Comparison of ENCODE assay signal across 1 cellular context in genomic region chr16:81779540-81780320, GRCh38.
A peak's percentile ranks its signal among the peaks of the same experiment; 100 is the strongest.
TF ChIP-seq lines count a peak whose summit lies in the region.

No MANE protein-coding gene starts in this region.

TF ChIP-seq in GM12878, 131 proteins besides CTCF, POLR2A, EP300 and RAD21 (continued from another document):
- TF ChIP-seq ZBTB40 (IDR thresholded peaks at IDR 0.05; ENCODE audit: borderline replicate concordance) (no peak), WRNIP1 (IDR thresholded peaks at IDR 0.05; ENCODE audit: borderline replicate concordance, low read depth, low read length) (no peak), RCOR1 (conservative IDR thresholded peaks at IDR 0.05; ENCODE audit: low read depth, low read length) (no peak), ZNF687 (IDR thresholded peaks at IDR 0.05) (no peak), NBN (IDR thresholded peaks at IDR 0.05) (peak; percentile 40; the same call in 1 of the 2 replicates), LARP7 (IDR thresholded peaks at IDR 0.05) (peak; percentile 13; the same call in 1 of the 2 replicates), IKZF2 (IDR thresholded peaks at IDR 0.05) (peak; percentile 55 to 59; a peak in 2 of 4 replicates), IRF3 (IDR thresholded peaks at IDR 0.05) (no peak), POU2F2 (IDR thresholded peaks at IDR 0.05; ENCODE audit: borderline replicate concordance, low read depth, low read length) (0 out of 3 replicates have a peak, but pooled peaks have one; percentile 9), TBL1XR1 (IDR thresholded peaks at IDR 0.05; ENCODE audit: low read depth, low read length) (no peak), SPI1 (IDR thresholded peaks at IDR 0.05; ENCODE audit: borderline replicate concordance, insufficient read depth, low read depth, low read length) (peak; percentile 37; the same call in 1 of the 2 replicates), ELK1 (IDR thresholded peaks at IDR 0.05; ENCODE audit: low read depth, low read length) (no peak), RELA (IDR thresholded peaks at IDR 0.05; ENCODE audit: borderline replicate concordance, partially characterized antibody) (no peak), RUNX3 (IDR thresholded peaks at IDR 0.05; ENCODE audit: low read length) (0 out of 2 replicates have a peak, but pooled peaks have one; percentile 11), USF1 (IDR thresholded peaks at IDR 0.05; ENCODE audit: borderline replicate concordance, extremely low read length, insufficient read depth, low read depth, low read length) (no peak), YBX1 (IDR thresholded peaks at IDR 0.05) (no peak), PAX8 (IDR thresholded peaks at IDR 0.05) (no peak)
